1 cellular context compared by ENCODE assay signal in the genomic region with DNA sequence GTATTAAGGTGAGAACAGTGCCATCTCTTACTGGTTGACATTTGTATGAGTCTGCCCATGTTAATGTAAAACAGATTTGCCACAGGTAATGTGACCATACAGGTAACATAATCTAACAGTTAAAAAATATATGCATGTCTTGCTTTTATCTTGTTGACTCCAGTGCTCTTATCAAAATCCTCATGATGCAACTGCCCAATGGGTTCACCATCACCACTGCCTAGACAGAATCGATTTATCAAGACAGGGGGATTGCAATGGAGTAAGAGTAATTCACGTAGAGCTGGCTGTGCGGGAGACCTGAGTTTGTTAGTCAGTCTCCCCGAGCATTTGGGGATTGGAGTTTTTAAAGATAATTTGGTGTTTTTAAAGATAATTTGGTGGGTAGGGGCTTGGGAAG.
TF ChIP-seq lines count a peak whose summit lies in the region.

No MANE protein-coding gene starts in this region.

TF ChIP-seq in HCT116, 20 proteins besides CTCF, POLR2A, EP300 and RAD21 (continued from another document):
- TF ChIP-seq ELF1 (IDR thresholded peaks at IDR 0.05; ENCODE audit: borderline replicate concordance, low read depth) (no peak), FOSL1 (IDR thresholded peaks at IDR 0.05; ENCODE audit: low read depth) (no peak), TCF7L2 (IDR thresholded peaks at IDR 0.05; ENCODE audit: borderline replicate concordance, extremely low read depth, insufficient read depth, insufficient read length) (no peak), CBX3 (IDR thresholded peaks at IDR 0.05; ENCODE audit: low read depth) (no peak), EZH2phosphoT487 (IDR thresholded peaks at IDR 0.05; ENCODE audit: borderline replicate concordance) (no peak)
- TF ChIP-seq, protein P1, sequence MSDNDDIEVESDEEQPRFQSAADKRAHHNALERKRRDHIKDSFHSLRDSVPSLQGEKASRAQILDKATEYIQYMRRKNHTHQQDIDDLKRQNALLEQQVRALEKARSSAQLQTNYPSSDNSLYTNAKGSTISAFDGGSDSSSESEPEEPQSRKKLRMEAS (IDR thresholded peaks at IDR 0.05): no peak
